In the genomic region with DNA sequence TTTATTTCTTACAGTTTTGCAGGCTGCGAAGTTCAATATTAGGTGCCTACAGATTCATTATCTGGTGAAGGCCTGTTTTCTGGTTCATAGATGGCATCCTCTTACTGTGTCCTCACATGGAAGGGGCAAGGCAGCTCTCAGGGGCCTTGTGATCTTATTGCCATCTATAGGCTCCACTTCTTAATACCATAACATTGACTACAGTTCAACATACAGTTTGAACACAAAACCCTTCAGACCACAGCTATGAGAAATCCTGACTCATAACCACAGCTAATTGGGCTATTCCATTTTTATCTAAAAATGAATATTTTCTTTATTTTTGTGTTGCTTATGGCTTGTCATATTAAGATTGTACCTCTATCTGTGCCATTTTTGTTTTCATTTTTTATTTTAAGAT, we compare ENCODE assay signal across 12 cellular contexts.
DNase-seq lines count a peak whose midpoint lies in the region; ATAC-seq and TF ChIP-seq lines count a peak whose summit lies in the region.
"Had no signal": no experiment of that assay in that cellular context is flagged by ENCODE, and none has a peak within 500 bp of the region (broad histone marks: within the 10 kb centered on the region; RNA-seq: fewer than 3 reads in every experiment).

No MANE protein-coding gene starts in this region.

- H4K20me1 ChIP-seq in IMR-90 (ENCODE audit: insufficient read depth, low read length), result no peaks in the 10 kb centered on the region

- H3K9ac ChIP-seq in IMR-90 (ENCODE audit: low read depth, low read length), result no peak overlapping the region

- no peaks in the 10 kb centered on the region for H3K27me3 Mint-ChIP-seq in activated T-helper 1 cell treated with anti-CD3 and anti-CD28 coated beads, Interleukin-12 subunit alpha, Interleukin-12 subunit beta, Interleukin-2, Interleukin-4 antibody, amounts not matched to agents 30 ng/mL and 10 ng/mL and 1 ng/mL, durations not matched to agents 14 hours and 24 hours and 36 hours (ENCODE audit: insufficient read depth)
- no peaks in the 10 kb centered on the region for H3K27me3 Mint-ChIP-seq in activated CD4-positive, alpha-beta memory T cell treated with anti-CD3 and anti-CD28 coated beads for 36 hours
- H3K27me3 Mint-ChIP-seq: activated CD4-positive, alpha-beta T cell treated with anti-CD3 and anti-CD28 coated beads, Interleukin-2, amount 10 ng/mL, durations not matched to agents 24 days and 14 days; CD4-positive, CD25-positive, alpha-beta regulatory T cell; T-cell had no signal

- in situ Hi-C loops in IMR-90 (cut with MboI; ENCODE audit: low sequenced_read_pairs), result no loop called here

- CTCF ChIA-PET in IMR-90 (lab: Yijun Ruan, JAX), result interaction anchor here (1.1 kb wide), 1 partner anchor 16 kb away, joined by 3 read pairs; no protein-coding TSS in a partner anchor
- CTCF ChIA-PET in activated CD4-positive, alpha-beta memory T cell treated with anti-CD3 and anti-CD28 coated beads for 36 hours (lab: Charles Lee), result no interaction called here

- peak overlapping the region; percentile 34 for H3K27ac Mint-ChIP-seq in activated T-helper 1 cell treated with anti-CD3 and anti-CD28 coated beads, Interleukin-12 subunit alpha, Interleukin-12 subunit beta, Interleukin-2, Interleukin-4 antibody, amounts not matched to agents 30 ng/mL and 10 ng/mL and 1 ng/mL, durations not matched to agents 14 hours and 24 hours and 36 hours
- H3K27ac Mint-ChIP-seq in activated CD4-positive, alpha-beta memory T cell treated with anti-CD3 and anti-CD28 coated beads for 36 hours, result no peak overlapping the region

- H3K56ac ChIP-seq in IMR-90 (ENCODE audit: extremely low read depth, insufficient read depth, low read length), result no peak overlapping the region

- no peaks in the 10 kb centered on the region for H3K9me3 ChIP-seq in IMR-90 (ENCODE audit: control insufficient read depth, insufficient read depth, low read length)
- H3K9me3 ChIP-seq in right lobe of liver, result no peaks in the 10 kb centered on the region

- no peak overlapping the region for H4K91ac ChIP-seq in IMR-90 (ENCODE audit: insufficient read depth, low read depth, low read length)

- no peak overlapping the region for H2AFZ ChIP-seq in IMR-90 (replicated peaks; ENCODE audit: low read length, poor library complexity)

- BruUV-seq in IMR-90 (replicated peaks; lab: Mats Ljungman, UMichigan), result no TSS peak

- H2BK15ac ChIP-seq in IMR-90 (ENCODE audit: low read depth, low read length), result no peak overlapping the region

- TF ChIP-seq POLR2A in IMR-90 (IDR thresholded peaks at IDR 0.05; ENCODE audit: low read depth, low read length) (no peak), right lobe of liver (IDR thresholded peaks at IDR 0.05) (no peak)

- H3K9me1 ChIP-seq in IMR-90 (ENCODE audit: insufficient read depth, low read length), result no peaks in the 10 kb centered on the region

- H3K27ac ChIP-seq in IMR-90 (ENCODE audit: insufficient read depth, low read length) (no peak overlapping the region), right lobe of liver (no peak overlapping the region)

- no peaks in the 10 kb centered on the region for H3K9me3 Mint-ChIP-seq in activated T-helper 1 cell treated with anti-CD3 and anti-CD28 coated beads, Interleukin-12 subunit alpha, Interleukin-12 subunit beta, Interleukin-2, Interleukin-4 antibody, amounts not matched to agents 30 ng/mL and 10 ng/mL and 1 ng/mL, durations not matched to agents 14 hours and 24 hours and 36 hours
- no peaks in the 10 kb centered on the region for H3K9me3 Mint-ChIP-seq in activated CD4-positive, alpha-beta memory T cell treated with anti-CD3 and anti-CD28 coated beads for 36 hours
- H3K9me3 Mint-ChIP-seq: activated CD4-positive, alpha-beta T cell treated with anti-CD3 and anti-CD28 coated beads, Interleukin-2, amount 10 ng/mL, durations not matched to agents 24 days and 14 days; CD4-positive, CD25-positive, alpha-beta regulatory T cell; T-cell had no signal

- peaks cover 6% of the 10 kb centered on the region for H3K4me1 Mint-ChIP-seq in activated T-helper 1 cell treated with anti-CD3 and anti-CD28 coated beads, Interleukin-12 subunit alpha, Interleukin-12 subunit beta, Interleukin-2, Interleukin-4 antibody, amounts not matched to agents 30 ng/mL and 10 ng/mL and 1 ng/mL, durations not matched to agents 14 hours and 24 hours and 36 hours (ENCODE audit: low read depth)
- peaks cover 7% of the 10 kb centered on the region for H3K4me1 Mint-ChIP-seq in activated CD4-positive, alpha-beta memory T cell treated with anti-CD3 and anti-CD28 coated beads for 36 hours (ENCODE audit: low read depth)

- intact Hi-C loops in IMR-90 (cut with micrococcal nuclease), result no loop called here
- intact Hi-C loops in activated T-helper 1 cell treated with anti-CD3 and anti-CD28 coated beads, Interleukin-12 subunit alpha, Interleukin-12 subunit beta, Interleukin-2, Interleukin-4 antibody, amounts not matched to agents 30 ng/mL and 10 ng/mL and 1 ng/mL, durations not matched to agents 14 hours and 24 hours and 36 hours (cut with micrococcal nuclease), result no loop called here
- intact Hi-C loops in right lobe of liver (cut with DNase I), result no loop called here
- intact Hi-C loops in activated CD4-positive, alpha-beta memory T cell treated with anti-CD3 and anti-CD28 coated beads for 36 hours (cut with micrococcal nuclease), result no loop called here

- H2BK120ac ChIP-seq in IMR-90 (ENCODE audit: low read depth, low read length), result no peak overlapping the region

- H3K4me3 ChIP-seq in IMR-90 (ENCODE audit: insufficient read depth, low read depth, low read length), result no peak overlapping the region
- no peak overlapping the region for H3K4me3 ChIP-seq in fibroblast of pulmonary artery (replicated peaks; ENCODE audit: low read depth, low read length)
- no peak overlapping the region for H3K4me3 ChIP-seq in right lobe of liver

- peaks cover 2% of the 10 kb centered on the region for H3K4me1 ChIP-seq in IMR-90 (ENCODE audit: control insufficient read depth, insufficient read depth, low read length)
- H3K4me1 ChIP-seq in right lobe of liver, result no peaks in the 10 kb centered on the region

- H3K4ac ChIP-seq in IMR-90 (ENCODE audit: low read depth, low read length), result no peak overlapping the region

- H3K27me3 ChIP-seq in IMR-90 (ENCODE audit: control insufficient read depth, insufficient read depth, low read length), result no peaks in the 10 kb centered on the region
- no peaks in the 10 kb centered on the region for H3K27me3 ChIP-seq in right lobe of liver

- no peak overlapping the region for H2BK20ac ChIP-seq in IMR-90 (ENCODE audit: low read depth, low read length)

- no peak overlapping the region for H3K4me3 Mint-ChIP-seq in activated T-helper 1 cell treated with anti-CD3 and anti-CD28 coated beads, Interleukin-12 subunit alpha, Interleukin-12 subunit beta, Interleukin-2, Interleukin-4 antibody, amounts not matched to agents 30 ng/mL and 10 ng/mL and 1 ng/mL, durations not matched to agents 14 hours and 24 hours and 36 hours
- H3K4me3 Mint-ChIP-seq in activated CD4-positive, alpha-beta memory T cell treated with anti-CD3 and anti-CD28 coated beads for 36 hours, result no peak overlapping the region
- H3K4me3 Mint-ChIP-seq: activated CD4-positive, alpha-beta T cell treated with anti-CD3 and anti-CD28 coated beads, Interleukin-2, amount 10 ng/mL, durations not matched to agents 24 days and 14 days; CD4-positive, CD25-positive, alpha-beta regulatory T cell; T-cell had no signal

- dilution Hi-C loops in IMR-90 (cut with HindIII; ENCODE audit: low sequenced_read_pairs, unreplicated experiment), result no loop called here

- H3K14ac ChIP-seq in IMR-90 (replicated peaks; ENCODE audit: low read depth, low read length), result no peak overlapping the region

- peaks cover 7 to 9% of the 10 kb centered on the region in 2 experiments; a peak in 2 of 4 replicates for H3K79me1 ChIP-seq in IMR-90 (ENCODE audit: low read depth in 1 of 2, low read length in 2 of 2)

- no peak overlapping the region for H2AK5ac ChIP-seq in IMR-90 (ENCODE audit: low read depth, low read length)

- H4K8ac ChIP-seq in IMR-90 (ENCODE audit: low read depth in 2 of 2, low read length in 2 of 2), result no peak overlapping the region

- no CpG with 5 or more reads among the region's 1 CpG for whole genome bisulfite sequencing in IMR-90 (ENCODE audit: extremely low coverage in 2 of 2, insufficient read length in 1 of 2), 2 experiments
- WGBS in right lobe of liver (ENCODE audit: insufficient coverage, low coverage, low lambda C conversion rate, missing lambda C conversion rate), result 54% methylated on average over 1 of the region's 1 CpG

- DNase-seq in Daoy (ENCODE audit: low read depth) (peak; percentile 11), IMR-90 (peak; percentile 61), fibroblast of pulmonary artery (ENCODE audit: low read depth) (peak; percentile 31), SHP77 (lab: John Stamatoyannopoulos, UW) (no peak), right lobe of liver (no peak), NCI-H345 treated with DMSO at 0.1 percent for 48 hours (lab: John Stamatoyannopoulos, UW; ENCODE audit: unreplicated experiment) (no peak)
- DNase-seq in activated T-helper 1 cell treated with anti-CD3 and anti-CD28 coated beads, Interleukin-12 subunit alpha, Interleukin-12 subunit beta, Interleukin-2, Interleukin-4 antibody, amounts not matched to agents 30 ng/mL and 10 ng/mL and 1 ng/mL, durations not matched to agents 14 hours and 24 hours and 36 hours (ENCODE audit: low spot score), result no peak
- DNase-seq in activated CD4-positive, alpha-beta memory T cell treated with anti-CD3 and anti-CD28 coated beads for 36 hours, result no peak
- DNase-seq: activated CD4-positive, alpha-beta T cell treated with anti-CD3 and anti-CD28 coated beads, Interleukin-2, amount 10 ng/mL, durations not matched to agents 24 days and 14 days; CD4-positive, CD25-positive, alpha-beta regulatory T cell; T-cell had no signal

- peaks cover 5% of the 10 kb centered on the region for H3K36me3 Mint-ChIP-seq in activated T-helper 1 cell treated with anti-CD3 and anti-CD28 coated beads, Interleukin-12 subunit alpha, Interleukin-12 subunit beta, Interleukin-2, Interleukin-4 antibody, amounts not matched to agents 30 ng/mL and 10 ng/mL and 1 ng/mL, durations not matched to agents 14 hours and 24 hours and 36 hours (ENCODE audit: low read depth)
- peaks cover 4% of the 10 kb centered on the region for H3K36me3 Mint-ChIP-seq in activated CD4-positive, alpha-beta memory T cell treated with anti-CD3 and anti-CD28 coated beads for 36 hours
- H3K36me3 Mint-ChIP-seq: CD4-positive, CD25-positive, alpha-beta regulatory T cell had no signal

- POLR2A ChIA-PET in IMR-90 (lab: Charles Lee; ENCODE audit: unreplicated experiment), result no interaction called here
- POLR2A ChIA-PET in activated CD4-positive, alpha-beta memory T cell treated with anti-CD3 and anti-CD28 coated beads for 36 hours (lab: Charles Lee), result no interaction called here

- no peak overlapping the region for H2AK9ac ChIP-seq in IMR-90 (replicated peaks; ENCODE audit: low read depth, low read length, poor library complexity)

- H3K18ac ChIP-seq in IMR-90 (ENCODE audit: low read depth, low read length), result no peak overlapping the region

- ATAC-seq in IMR-90 (ENCODE audit: low read depth) (peak; percentile 67; the same call in 1 of the 2 replicates), right lobe of liver (no peak)
- ATAC-seq: esophagus mucosa had no signal

- H3K4me2 ChIP-seq in IMR-90 (ENCODE audit: low read depth, low read length), result no peak overlapping the region

- no peak for TF ChIP-seq CTCF in IMR-90 (conservative IDR thresholded peaks at IDR 0.05; ENCODE audit: low read depth, low read length)
- TF ChIP-seq CTCF in fibroblast of pulmonary artery (IDR thresholded peaks at IDR 0.05; ENCODE audit: low read length, missing control alignments), result no peak
- no peak for TF ChIP-seq CTCF in right lobe of liver (IDR thresholded peaks at IDR 0.05)

- TF ChIP-seq RAD21 in IMR-90 (IDR thresholded peaks at IDR 0.05; ENCODE audit: low read length), result no peak

- no peak overlapping the region for H4K5ac ChIP-seq in IMR-90 (ENCODE audit: low read depth, low read length)

- H2BK5ac ChIP-seq in IMR-90 (ENCODE audit: low read depth, low read length, poor library complexity, severe bottlenecking), result no peak overlapping the region

- no peak overlapping the region for H3K23ac ChIP-seq in IMR-90 (ENCODE audit: low read depth, low read length)

- H3K36me3 ChIP-seq in IMR-90 (ENCODE audit: control insufficient read depth, insufficient read depth, low read length), result no peaks in the 10 kb centered on the region
- no peaks in the 10 kb centered on the region for H3K36me3 ChIP-seq in right lobe of liver

Comparison
In these comparisons a context has a peak if more than half of its experiments do, and no peak if none do; other contexts are left out.
1. DNase-seq: peak in Daoy (single experiment), IMR-90 (single experiment) and fibroblast of pulmonary artery (single experiment); none in activated T-helper 1 cell treated with anti-CD3 and anti-CD28 coated beads, Interleukin-12 subunit alpha, Interleukin-12 subunit beta, Interleukin-2, Interleukin-4 antibody, amounts not matched to agents 30 ng/mL and 10 ng/mL and 1 ng/mL, durations not matched to agents 14 hours and 24 hours and 36 hours (single experiment), SHP77 (0 of 2), right lobe of liver (0 of 3), NCI-H345 treated with DMSO at 0.1 percent for 48 hours (single experiment) and activated CD4-positive, alpha-beta memory T cell treated with anti-CD3 and anti-CD28 coated beads for 36 hours (single experiment).